20 cellular contexts compared by ENCODE assay signal in genomic region chr6:714100-714499, GRCh38. TPM values are rescaled to one million over a fixed set of nuclear protein-coding genes. Genes with fewer than 3 reads are reported as not detected.
DNase-seq lines count a peak whose midpoint lies in the region; ATAC-seq, FAIRE-seq and TF ChIP-seq lines count a peak whose summit lies in the region.
"Had no signal": no experiment of that assay in that cellular context is flagged by ENCODE, and none has a peak within 500 bp of the region (broad histone marks: within the 10 kb centered on the region; RNA-seq: fewer than 3 reads in every experiment).

No MANE protein-coding gene starts in this region.

- H3K36me3 ChIP-seq in Loucy (ENCODE audit: insufficient read depth, low read length) = no peaks in the 10 kb centered on the region
- no peaks in the 10 kb centered on the region; a peak in 1 of 8 replicates for H3K36me3 ChIP-seq in H1 (ENCODE audit: control insufficient read depth in 2 of 4, insufficient read depth in 4 of 4, low read length in 3 of 4)
- no peaks in the 10 kb centered on the region for H3K36me3 ChIP-seq in prostate gland

- no peak overlapping the region for H3K4ac ChIP-seq in H1 (replicated peaks; ENCODE audit: insufficient read length, low read depth, low read length)

- no peak for FAIRE-seq in H1 (lab: Jason Lieb, UNC)
- FAIRE-seq: A204.1, GM12878, GM18507, HepG2, HTR-8/SVneo had no signal

- H3K23me2 ChIP-seq in H1 (ENCODE audit: low read depth, low read length) = peaks cover 9% of the 10 kb centered on the region

- H3K4me1 ChIP-seq in Loucy (ENCODE audit: insufficient read depth, low read length, poor library complexity, severe bottlenecking) = peaks cover 52% of the 10 kb centered on the region
- H3K4me1 ChIP-seq in H1 (replicated peaks in 1 of 4; ENCODE audit: control insufficient read depth in 3 of 4, insufficient read depth in 4 of 4, low read length in 3 of 4) = peaks cover 0 to 4% (median 2%) of the 10 kb centered on the region in 4 experiments; a peak in 3 of 7 replicates
- no peaks in the 10 kb centered on the region for H3K4me1 ChIP-seq in prostate gland (replicated peaks)

- H3K4me3 ChIP-seq in Loucy (ENCODE audit: low read length, poor library complexity, severe bottlenecking) (peak overlapping the region; percentile 30), H1 (ENCODE audit: extremely low read depth in 1 of 4, insufficient read depth in 2 of 4, low read depth in 3 of 4, low read length in 4 of 4) (no peak overlapping the region), prostate gland (no peak overlapping the region)
- H3K4me3 ChIP-seq: GM12878, GM23248 had no signal

- H4K8ac ChIP-seq in H1 (ENCODE audit: extremely low read depth, insufficient read depth, low read length) = no peak overlapping the region

- TF ChIP-seq POLR2A in H1 (IDR thresholded peaks at IDR 0.05; ENCODE audit: control extremely low read depth in 1 of 2, low read depth in 2 of 2, low read length in 2 of 2) (no peak), prostate gland (IDR thresholded peaks at IDR 0.05) (no peak)

- TF ChIP-seq RAD21 in H1 (IDR thresholded peaks at IDR 0.05 in 1 of 2, conservative IDR thresholded peaks at IDR 0.05 in 1 of 2; ENCODE audit: low read depth in 2 of 2, low read length in 2 of 2) = no peak

- H4K91ac ChIP-seq in H1 (replicated peaks; ENCODE audit: insufficient read length, low read length) = no peak overlapping the region

- no peak overlapping the region for H2BK120ac ChIP-seq in H1 (replicated peaks; ENCODE audit: low read depth, low read length)

- no peak overlapping the region for H2BK15ac ChIP-seq in H1 (ENCODE audit: low read length)

- H3K27ac ChIP-seq in H1 (ENCODE audit: low read depth, low read length) = no peak overlapping the region
- H3K27ac ChIP-seq in prostate gland = no peak overlapping the region
- H3K27ac ChIP-seq: GM23248 had no signal

- H2AK5ac ChIP-seq in H1 (ENCODE audit: low read depth, low read length) = no peak overlapping the region

- no peak overlapping the region for H3K14ac ChIP-seq in H1 (ENCODE audit: insufficient read length)

- H3K79me2 ChIP-seq in Loucy (ENCODE audit: insufficient read depth, low read length) = no peaks in the 10 kb centered on the region
- no peaks in the 10 kb centered on the region for H3K79me2 ChIP-seq in H1 (ENCODE audit: control insufficient read depth in 1 of 2, insufficient read depth in 2 of 2, low read length in 2 of 2)

- H2BK5ac ChIP-seq in H1 (ENCODE audit: low read depth, low read length) = no peak overlapping the region

- H3K18ac ChIP-seq in H1 (ENCODE audit: extremely low read depth, low read length) = no peak overlapping the region

- DNase-seq in NCI-H69 (lab: John Stamatoyannopoulos, UW) (peak; percentile 28), H1 (ENCODE audit: low read depth in 1 of 2, low spot score in 2 of 2) (no peak), islet precursor cell (peak; percentile 61), NCI-H526 treated with DMSO at 0.1 percent for 48 hours (lab: John Stamatoyannopoulos, UW) (no peak), prostate gland (ENCODE audit: low spot score) (no peak)
- no peak for DNase-seq in stimulated activated CD4-positive, alpha-beta T cell treated with anti-CD3 and anti-CD28 coated beads, Interleukin-4, amount 100 ng/mL, for 24 hours
- DNase-seq: C1 segment of cervical spinal cord; Calu3; CD4-positive, alpha-beta T cell; DMS 273 treated with DMSO at 0.1 percent for 48 hours; H7 had no signal

- H3K9ac ChIP-seq in Loucy (ENCODE audit: low read depth, low read length, poor library complexity, severe bottlenecking) (peak overlapping the region; percentile 9), H1 (replicated peaks in 1 of 4; ENCODE audit: extremely low read depth in 1 of 4, low read depth in 3 of 4, low read length in 3 of 4) (no peak overlapping the region)
- H3K9ac ChIP-seq: GM23248 had no signal

- H2BK20ac ChIP-seq in H1 (ENCODE audit: low read length) = no peak overlapping the region

- TF ChIP-seq EP300 in H1 (IDR thresholded peaks at IDR 0.05; ENCODE audit: borderline replicate concordance in 1 of 2, low read depth in 2 of 2, low read length in 2 of 2) = no peak

- no peaks in the 10 kb centered on the region for H3K79me1 ChIP-seq in H1 (ENCODE audit: low read depth, low read length)

- H2AFZ ChIP-seq in Loucy (ENCODE audit: low read length) (peak overlapping the region; percentile 23), H1 (ENCODE audit: low read length) (no peak overlapping the region)
- H2AFZ ChIP-seq: GM23248 had no signal

- 0 out of 2 replicates have a peak, but pooled peaks cover 4% of the 10 kb centered on the region for H3F3A ChIP-seq in Loucy (ENCODE audit: low read depth)

- H3K27me3 ChIP-seq in Loucy (ENCODE audit: insufficient read depth, low read length, poor library complexity, severe bottlenecking) (no peaks in the 10 kb centered on the region), H1 (replicated peaks in 1 of 4; ENCODE audit: control insufficient read depth in 3 of 4, extremely low read depth in 1 of 4, insufficient read depth in 3 of 4, low read length in 3 of 4) (peaks cover 0 to 2% (median 0%) of the 10 kb centered on the region in 4 experiments; a peak in 2 of 7 replicates), prostate gland (replicated peaks; ENCODE audit: insufficient read depth) (no peaks in the 10 kb centered on the region)

- H3K9me3 ChIP-seq in Loucy (ENCODE audit: insufficient read depth, low read depth, low read length) (no peaks in the 10 kb centered on the region), H1 (ENCODE audit: insufficient read depth in 2 of 2, low read depth in 1 of 2, low read length in 1 of 2) (no peaks in the 10 kb centered on the region), prostate gland (no peaks in the 10 kb centered on the region)

- CTCF ChIA-PET in H1 (lab: Charles Lee; ENCODE audit: partially characterized antibody) = interaction anchor here (1.0 to 1.4 kb wide), 3 partner anchors 8 to 31 kb away, joined by 3 to 7 read pairs (median 4); no protein-coding TSS in a partner anchor

- 93% methylated on average over 4 of the region's 4 CpGs; no CpG with 5 or more reads in 1 of the 2 experiments for WGBS in H1 (ENCODE audit: extremely low coverage in 1 of 2, insufficient coverage in 1 of 2, insufficient read length in 1 of 2, insufficient replicate concordance in 2 of 2, low coverage in 1 of 2, low lambda C conversion rate in 2 of 2, missing lambda C conversion rate in 1 of 2), 2 experiments
- WGBS in prostate gland = 86% methylated on average over 4 of the region's 4 CpGs

- H2BK12ac ChIP-seq in H1 (ENCODE audit: low read depth, low read length) = peak overlapping the region; percentile 44; the same call in 1 of the 2 replicates

- POLR2A ChIA-PET in H1 (lab: Charles Lee; ENCODE audit: partially characterized antibody) = interaction anchor here (0.8 to 2.1 kb wide), 2 partner anchors 8 to 22 kb away, joined by 3 to 5 read pairs; no protein-coding TSS in a partner anchor

- H4K5ac ChIP-seq in H1 (ENCODE audit: insufficient read length, low read depth, low read length) = no peak overlapping the region

- no peaks in the 10 kb centered on the region for H3K9me2 ChIP-seq in Loucy (replicated peaks; ENCODE audit: low read depth, low read length)

- H3K56ac ChIP-seq in H1 (replicated peaks; ENCODE audit: insufficient read length, low read depth, low read length) = no peak overlapping the region

- intact Hi-C loops in prostate gland (cut with DNase I) = loop anchor here (5.0 kb wide), 1 partner anchor 678 kb away; no protein-coding TSS in a partner anchor

- ATAC-seq in HG02642 (IDR thresholded peaks at IDR 0.05; ENCODE audit: poor library complexity, unreplicated experiment) = no peak
- ATAC-seq: GM12878 had no signal

- H3K4me2 ChIP-seq in Loucy (ENCODE audit: low read depth, low read length, poor library complexity, severe bottlenecking) (peak overlapping the region; percentile 45), H1 (ENCODE audit: insufficient read depth in 1 of 2, low read depth in 2 of 2, low read length in 2 of 2) (no peak overlapping the region)

- TF ChIP-seq CTCF in Loucy (conservative IDR thresholded peaks at IDR 0.05; ENCODE audit: low read length) (no peak), H1 (IDR thresholded peaks at IDR 0.05; ENCODE audit: control extremely low read depth in 1 of 3, insufficient read depth in 1 of 3, low read depth in 1 of 3, low read length in 3 of 3) (no peak), prostate gland (IDR thresholded peaks at IDR 0.05) (no peak)

- no peak overlapping the region for H3K23ac ChIP-seq in H1 (ENCODE audit: insufficient read length)

- no peaks in the 10 kb centered on the region for H4K20me1 ChIP-seq in Loucy (ENCODE audit: insufficient read depth, low read length, poor library complexity, severe bottlenecking)
- H4K20me1 ChIP-seq in H1 (replicated peaks in 1 of 2; ENCODE audit: control insufficient read depth in 1 of 2, insufficient read depth in 2 of 2, low read length in 2 of 2) = no peaks in the 10 kb centered on the region

RNA-seq across cellular contexts. Expression of gene EXOC2, which starts 21.2 kb away (rescaled TPM):
- 44.2 and 44.4 TPM in 2 replicates for total RNA-seq in H1 (2021; fragmentation: NEBNext Ultra II Directional; extraction: Animal tissue kit (Norgen Biotek cat#: 25700))
- 23.2 and 25.5 TPM in 2 replicates for polyA plus RNA-seq in H1 (2011; rRNA removed)
- polyA plus RNA-seq in H1 (2011; cell fraction: cytosol; rRNA removed) = 28.3 TPM
- polyA plus RNA-seq in H1 (2011; cell fraction: nucleus; rRNA removed) = 27.7 TPM
- polyA plus RNA-seq in H1 (2012, experiment 1 of 2) = 30.1 to 41.3 TPM (median 33.8 TPM) in 4 replicates
- 2.3 TPM for polyA plus RNA-seq in H1 (2012, experiment 2 of 2)
- 26.5 TPM for polyA plus RNA-seq in H1 (2013, experiment 1 of 2)
- 25.7 TPM for polyA plus RNA-seq in H1 (2013, experiment 2 of 2)
- 78.4 and 86.5 TPM in 2 replicates for polyA minus RNA-seq in H1 (2011; rRNA and poly(A)+ RNA removed)
- polyA minus RNA-seq in H1 (2011; cell fraction: cytosol; rRNA and poly(A)+ RNA removed) = 32.3 TPM
- polyA minus RNA-seq in H1 (2011; cell fraction: nucleus; rRNA and poly(A)+ RNA removed) = 61.7 TPM
- total RNA-seq in prostate gland = 10 to 100 TPM; 18.2 to 30.8 TPM

RNA-seq across cellular contexts. Expression of gene HUS1B, which starts 57.2 kb away (rescaled TPM):
- 0.48 and 0.75 TPM in 2 replicates for total RNA-seq in H1 (2021; fragmentation: NEBNext Ultra II Directional; extraction: Animal tissue kit (Norgen Biotek cat#: 25700))
- polyA plus RNA-seq in H1 (2011; rRNA removed) = 1.1 TPM in 2 replicates
- polyA plus RNA-seq in H1 (2011; cell fraction: cytosol; rRNA removed) = 0.63 TPM
- polyA plus RNA-seq in H1 (2011; cell fraction: nucleus; rRNA removed) = 1.6 TPM
- polyA plus RNA-seq in H1 (2012, experiment 1 of 2) = 0.37 to 0.61 TPM (median 0.52 TPM) in 4 replicates
- polyA plus RNA-seq in H1 (2012, experiment 2 of 2) = 0.45 TPM
- polyA plus RNA-seq in H1 (2013, experiment 1 of 2) = 0.49 TPM
- polyA plus RNA-seq in H1 (2013, experiment 2 of 2) = 0.29 TPM
- polyA minus RNA-seq in H1 (2011; rRNA and poly(A)+ RNA removed) = 1.2 TPM in 1 of 2 replicates, not detected in the other
- polyA minus RNA-seq in H1 (2011; cell fraction: cytosol; rRNA and poly(A)+ RNA removed) = 1.2 TPM
- polyA minus RNA-seq in H1 (2011; cell fraction: nucleus; rRNA and poly(A)+ RNA removed) = 8.5 TPM
- total RNA-seq in prostate gland = 1 to 10 TPM in 1 of 2 donors, under 1 TPM in 1; 0.36 to 6.1 TPM
- total RNA-seq: G401 had no signal
- polyA plus RNA-seq: GM23248 had no signal

Comparison
In these comparisons a context has a peak if more than half of its experiments do, and no peak if none do; other contexts are left out.
1. DNase-seq: peak in NCI-H69 (single experiment) and islet precursor cell (single experiment); none in H1 (0 of 2), stimulated activated CD4-positive, alpha-beta T cell treated with anti-CD3 and anti-CD28 coated beads, Interleukin-4, amount 100 ng/mL, for 24 hours (single experiment), NCI-H526 treated with DMSO at 0.1 percent for 48 hours (single experiment) and prostate gland (single experiment).